Comparison of ENCODE assay signal across 1 cellular context in genomic region chr4:74108457-74109115, GRCh38.
TF ChIP-seq lines count a peak whose summit lies in the region.

No MANE protein-coding gene starts in this region.

TF ChIP-seq in K562, 482 proteins besides CTCF, POLR2A, EP300 and RAD21:
- TF ChIP-seq THRA (IDR thresholded peaks at IDR 0.05) (no peak), ZNF507 (tag; conservative IDR thresholded peaks at IDR 0.05) (no peak), DDX20 (tag; IDR thresholded peaks at IDR 0.05; ENCODE audit: low read depth) (no peak), C11orf30 (IDR thresholded peaks at IDR 0.05; ENCODE audit: low read depth) (peak; percentile 90), TEAD4 (IDR thresholded peaks at IDR 0.05; ENCODE audit: low read length) (no peak), TEAD4 (CRISPR knock-in tag; IDR thresholded peaks at IDR 0.05; ENCODE audit: borderline replicate concordance) (no peak), ZNF589 (CRISPR knock-in tag; IDR thresholded peaks at IDR 0.05; ENCODE audit: low read depth) (peak; percentile 10; the same call in 1 of the 2 replicates), MAFF (IDR thresholded peaks at IDR 0.05; ENCODE audit: low read length) (peak; percentile 79), MAFK (IDR thresholded peaks at IDR 0.05; ENCODE audit: low read length) (peak; percentile 76), TAF15 (IDR thresholded peaks at IDR 0.05; ENCODE audit: low read depth, low read length) (no peak), RCOR1 (IDR thresholded peaks at IDR 0.05; ENCODE audit: borderline replicate concordance in 1 of 2, low read depth in 2 of 2, low read length in 2 of 2) (no peak), ZNF316 (IDR thresholded peaks at IDR 0.05) (peak; percentile 95), MAFG (tag; conservative IDR thresholded peaks at IDR 0.05) (peak; percentile 85), SETDB1 (IDR thresholded peaks at IDR 0.05; ENCODE audit: low read length) (no peak), RBM25 (IDR thresholded peaks at IDR 0.05; ENCODE audit: low read depth, low read length, severe bottlenecking) (no peak), EZH2 (IDR thresholded peaks at IDR 0.05; ENCODE audit: borderline replicate concordance, low read depth, low read length) (no peak), HLTF (IDR thresholded peaks at IDR 0.05) (no peak), SMAD2 (IDR thresholded peaks at IDR 0.05; ENCODE audit: low read depth, low read length) (no peak)
- TF ChIP-seq, protein P1, sequence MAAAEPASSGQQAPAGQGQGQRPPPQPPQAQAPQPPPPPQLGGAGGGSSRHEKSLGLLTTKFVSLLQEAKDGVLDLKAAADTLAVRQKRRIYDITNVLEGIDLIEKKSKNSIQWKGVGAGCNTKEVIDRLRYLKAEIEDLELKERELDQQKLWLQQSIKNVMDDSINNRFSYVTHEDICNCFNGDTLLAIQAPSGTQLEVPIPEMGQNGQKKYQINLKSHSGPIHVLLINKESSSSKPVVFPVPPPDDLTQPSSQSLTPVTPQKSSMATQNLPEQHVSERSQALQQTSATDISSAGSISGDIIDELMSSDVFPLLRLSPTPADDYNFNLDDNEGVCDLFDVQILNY (CRISPR knock-in tag; IDR thresholded peaks at IDR 0.05) = no peak
